In the genomic region with DNA sequence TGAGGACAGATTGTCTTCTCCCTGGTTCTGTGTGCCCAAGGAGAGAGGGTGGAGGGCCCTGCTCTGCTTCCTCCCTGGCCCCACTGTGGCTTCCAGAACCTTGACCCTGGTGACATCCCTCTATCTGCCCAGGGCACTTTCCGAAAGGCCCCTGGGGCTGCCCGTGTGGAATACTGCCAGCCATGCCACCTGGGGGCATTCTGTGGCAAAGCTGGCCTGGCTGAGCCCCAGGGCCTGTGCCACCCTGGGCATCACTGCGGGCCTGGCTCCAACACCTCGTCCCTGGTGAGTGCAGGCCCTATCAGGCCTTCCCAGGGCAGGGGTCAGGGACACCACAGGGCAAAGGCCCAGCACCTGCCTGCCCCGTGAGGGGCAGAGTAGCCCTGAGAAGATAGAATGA, we compare ENCODE assay signal across 7 cellular contexts.
A peak's percentile ranks its signal among the peaks of the same experiment; 100 is the strongest.
DNase-seq lines count a peak whose midpoint lies in the region; ATAC-seq and TF ChIP-seq lines count a peak whose summit lies in the region.
"Not testable (repeated sequence)": the region's sequence is repeated elsewhere in the genome, so short reads cannot be mapped to it uniquely, and the experiment has no call there.

No MANE protein-coding gene starts in this region.

- H3K27me3 Mint-ChIP-seq in H9 (ENCODE audit: low read depth); osteocyte (ENCODE audit: unreplicated experiment); type B pancreatic cell: not testable (repeated sequence)

- H3K9ac ChIP-seq in H9 (ENCODE audit: extremely low read depth, insufficient read length, low read length) = not testable (repeated sequence)

- H3K18ac ChIP-seq in H9 (ENCODE audit: insufficient read length, low read depth, low read length) = not testable (repeated sequence)

- not testable (repeated sequence) for H3K56ac ChIP-seq in H9 (ENCODE audit: insufficient read length, low read depth, low read length)

- WGBS in H9 (ENCODE audit: extremely low coverage, insufficient read length, low lambda C conversion rate) = no CpG with 5 or more reads among the region's 5 CpGs
- WGBS in sigmoid colon, 2 donors = 88 to 92% methylated on average over 4 of the region's 5 CpGs

- not testable (repeated sequence) for H3K27me3 ChIP-seq in H9 (ENCODE audit: insufficient read depth, low read length); sigmoid colon

- not testable (repeated sequence) for H3K9me3 Mint-ChIP-seq in H9; osteocyte (ENCODE audit: unreplicated experiment); type B pancreatic cell

- H4K8ac ChIP-seq in H9 (replicated peaks; ENCODE audit: insufficient read length, low read depth, low read length) = not testable (repeated sequence)

- not testable (repeated sequence) for ATAC-seq in Right ventricle myocardium superior (ENCODE audit: poor library complexity)

- not testable (repeated sequence) for H3K79me2 ChIP-seq in H9 (ENCODE audit: insufficient read depth, low read length)

- not testable (repeated sequence) for H3K4me2 ChIP-seq in H9 (ENCODE audit: insufficient read depth, insufficient read length, low read length)

- not testable (repeated sequence) for H3K9me3 ChIP-seq in H9 (ENCODE audit: control insufficient read depth, low read depth, low read length); sigmoid colon

- H3K23ac ChIP-seq in H9 (ENCODE audit: insufficient read length, low read depth, low read length) = not testable (repeated sequence)

- H4K20me1 ChIP-seq in H9 (ENCODE audit: control insufficient read depth, insufficient read depth, insufficient read length) = not testable (repeated sequence)

- H2BK5ac ChIP-seq in H9 (ENCODE audit: insufficient read length, low read length) = not testable (repeated sequence)

- H3T11ph ChIP-seq in H9 (ENCODE audit: low read length) = not testable (repeated sequence)

- not testable (repeated sequence) for TF ChIP-seq POLR2A in sigmoid colon (IDR thresholded peaks at IDR 0.05)

- H2AFZ ChIP-seq in H9 (ENCODE audit: low read length) = not testable (repeated sequence)

- not testable (repeated sequence) for TF ChIP-seq CTCF in H9 (conservative IDR thresholded peaks at IDR 0.05); osteocyte (IDR thresholded peaks at IDR 0.05); sigmoid colon (IDR thresholded peaks at IDR 0.05); type B pancreatic cell (conservative IDR thresholded peaks at IDR 0.05)

- not testable (repeated sequence) for H4K91ac ChIP-seq in H9 (ENCODE audit: insufficient read length, low read depth, low read length)

- not testable (repeated sequence) for H3K23me2 ChIP-seq in H9 (ENCODE audit: insufficient read length, low read depth, low read length, poor library complexity, severe bottlenecking)

- not testable (repeated sequence) for H3K27ac Mint-ChIP-seq in H9; osteocyte (ENCODE audit: unreplicated experiment); type B pancreatic cell

- H3K14ac ChIP-seq in H9 (ENCODE audit: insufficient read depth, low read length) = not testable (repeated sequence)

- H3K36me3 ChIP-seq in sigmoid colon = not testable (repeated sequence)

- not testable (repeated sequence) for H3K4ac ChIP-seq in H9 (ENCODE audit: low read depth, low read length)

- H3K4me1 Mint-ChIP-seq in H9; osteocyte (ENCODE audit: unreplicated experiment); type B pancreatic cell (ENCODE audit: unreplicated experiment): not testable (repeated sequence)

- DNase-seq in H9 (peak; percentile 0), ecto neural progenitor cell (ENCODE audit: low spot score) (peak; percentile 3), Right ventricle myocardium superior (peak; percentile 16), kidney tubule cell (ENCODE audit: low spot score) (peak; percentile 0), osteocyte (ENCODE audit: extremely low spot score, unreplicated experiment) (peak; percentile 38), sigmoid colon (peak; percentile 21), type B pancreatic cell (ENCODE audit: extremely low spot score, unreplicated experiment) (peak; percentile 36)

- H2AK5ac ChIP-seq in H9 (ENCODE audit: insufficient read length, low read length) = not testable (repeated sequence)

- H4K5ac ChIP-seq in H9 (ENCODE audit: insufficient read length, low read depth, low read length) = not testable (repeated sequence)

- H2BK120ac ChIP-seq in H9 (ENCODE audit: low read depth, low read length, poor library complexity, severe bottlenecking) = not testable (repeated sequence)

- H2BK15ac ChIP-seq in H9 (ENCODE audit: low read depth, low read length) = not testable (repeated sequence)

- H3K79me1 ChIP-seq in H9 (ENCODE audit: insufficient read depth, low read depth, low read length, poor library complexity, severe bottlenecking) = not testable (repeated sequence)

- not testable (repeated sequence) for H2BK12ac ChIP-seq in H9 (ENCODE audit: insufficient read length, low read depth, low read length)

- not testable (repeated sequence) for H3K4me3 Mint-ChIP-seq in H9; osteocyte (ENCODE audit: unreplicated experiment); type B pancreatic cell

- intact Hi-C loops in Right ventricle myocardium superior (cut with DNase I); sigmoid colon (cut with DNase I): not testable (repeated sequence)

- H3K36me3 Mint-ChIP-seq in H9 (ENCODE audit: insufficient read depth in 1 of 3, low read depth in 3 of 3); osteocyte (ENCODE audit: unreplicated experiment); type B pancreatic cell: not testable (repeated sequence)

- not testable (repeated sequence) for H3K27ac ChIP-seq in H9 (ENCODE audit: insufficient read length, low read depth, low read length); sigmoid colon

- not testable (repeated sequence) for H3K4me3 ChIP-seq in sigmoid colon

- H2BK20ac ChIP-seq in H9 (ENCODE audit: low read depth, low read length, poor library complexity, severe bottlenecking) = not testable (repeated sequence)

- TF ChIP-seq EP300 in sigmoid colon (IDR thresholded peaks at IDR 0.05) = not testable (repeated sequence)

- H3K4me1 ChIP-seq in H9 (ENCODE audit: insufficient read depth, low read length); sigmoid colon: not testable (repeated sequence)
